In the genomic region with DNA sequence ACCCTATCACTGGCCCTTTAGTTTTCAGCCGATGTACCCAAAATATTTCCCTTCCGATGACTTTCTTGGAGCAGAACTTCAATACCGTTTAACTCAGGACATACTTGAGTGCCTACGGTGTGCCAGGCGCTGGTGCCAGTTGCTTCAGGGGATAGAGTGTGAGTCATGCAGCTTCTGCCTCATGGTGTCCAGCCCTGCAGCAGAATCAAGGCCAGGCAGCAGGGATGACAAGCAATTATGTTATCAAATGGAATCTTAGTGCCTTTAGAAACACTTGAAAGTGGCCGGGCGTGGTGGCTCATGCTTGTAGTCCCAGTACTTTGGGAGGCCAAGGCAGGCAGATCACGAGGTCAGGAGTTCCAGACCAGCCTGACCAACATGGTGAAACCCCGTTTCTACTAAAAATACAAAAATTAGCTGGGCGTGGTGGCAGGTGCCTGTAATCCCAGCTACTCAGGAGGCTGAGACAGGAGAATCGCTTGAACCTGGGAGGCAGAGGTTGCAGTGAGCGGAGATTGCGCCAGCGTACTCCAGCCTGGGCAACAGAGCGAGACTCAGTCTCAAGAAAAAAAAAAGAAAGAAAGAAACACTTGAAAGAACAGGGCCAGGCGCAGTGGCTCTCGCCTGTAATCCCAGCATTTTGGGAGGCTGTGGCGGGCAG, we compare ENCODE assay signal across 9 cellular contexts. TPM values are rescaled to one million over a fixed set of nuclear protein-coding genes. Genes with fewer than 3 reads are reported as not detected.
DNase-seq lines count a peak whose midpoint lies in the region; ATAC-seq and TF ChIP-seq lines count a peak whose summit lies in the region.
"Not testable (repeated sequence)": the region's sequence is repeated elsewhere in the genome, so short reads cannot be mapped to it uniquely, and the experiment has no call there.
"Had no signal": no experiment of that assay in that cellular context is flagged by ENCODE, and none has a peak within 500 bp of the region (broad histone marks: within the 10 kb centered on the region; RNA-seq: fewer than 3 reads in every experiment).

No MANE protein-coding gene starts in this region.

- not testable (repeated sequence) for H4K91ac ChIP-seq in mesenchymal stem cell (ENCODE audit: low read length)

- not testable (repeated sequence) for H3K18ac ChIP-seq in mesenchymal stem cell (ENCODE audit: low read depth in 1 of 2, low read length in 2 of 2)

- DNase-seq in COLO829 (ENCODE audit: low spot score) (peak; percentile 58), HFF-Myc (ENCODE audit: extremely low read depth, low read depth) (peak; percentile 22), astrocyte of the spinal cord (ENCODE audit: low read depth, low spot score) (peak; percentile 33), fibroblast of mammary gland (ENCODE audit: low read depth) (peak; percentile 37), mesenchymal stem cell (peak; percentile 66)
- DNase-seq in Panc1 (ENCODE audit: low read depth, low spot score); WTC11 (ENCODE audit: low spot score): not testable (repeated sequence)

- TF ChIP-seq CTCF in HFF-Myc (IDR thresholded peaks at IDR 0.05; ENCODE audit: low read depth, low read length, missing control alignments); Panc1 (IDR thresholded peaks at IDR 0.05); WTC11 (IDR thresholded peaks at IDR 0.05); astrocyte of the spinal cord (IDR thresholded peaks at IDR 0.05; ENCODE audit: low read depth, low read length); fibroblast of mammary gland (conservative IDR thresholded peaks at IDR 0.05; ENCODE audit: control insufficient read depth, insufficient read depth, low read depth, low read length): not testable (repeated sequence)

- not testable (repeated sequence) for H2BK12ac ChIP-seq in mesenchymal stem cell (ENCODE audit: low read length in 2 of 2)

- H3K79me1 ChIP-seq in mesenchymal stem cell (replicated peaks; ENCODE audit: low read length, poor library complexity, severe bottlenecking): not testable (repeated sequence)

- not testable (repeated sequence) for H3K4ac ChIP-seq in mesenchymal stem cell (ENCODE audit: low read depth in 1 of 2, low read length in 2 of 2)

- 83% methylated on average over 16 of the region's 18 CpGs for WGBS in mesenchymal stem cell

- H2BK120ac ChIP-seq in mesenchymal stem cell (ENCODE audit: low read depth, low read length): not testable (repeated sequence)

- not testable (repeated sequence) for H3K4me2 ChIP-seq in mesenchymal stem cell (ENCODE audit: low read length, poor library complexity, severe bottlenecking)

- H3K9ac ChIP-seq in mesenchymal stem cell (ENCODE audit: low read length): not testable (repeated sequence)

- in situ Hi-C loops in Panc1 (cut with HindIII; ENCODE audit: low pct_unique_long_range_greater_than_20kb, low sequenced_read_pairs); astrocyte of the spinal cord (cut with HindIII; ENCODE audit: low sequenced_read_pairs): not testable (repeated sequence)

- not testable (repeated sequence) for H2BK15ac ChIP-seq in mesenchymal stem cell (ENCODE audit: low read depth, poor library complexity, severe bottlenecking)

- not testable (repeated sequence) for H3K4me1 Mint-ChIP-seq in WTC11

- peak; percentile 96 for ATAC-seq in Panc1
- ATAC-seq in WTC11: not testable (repeated sequence)

- intact Hi-C loops in Panc1 (cut with micrococcal nuclease; ENCODE audit: unreplicated experiment): not testable (repeated sequence)

- CTCF ChIA-PET in Panc1 (lab: Charles Lee): interaction anchor here (0.6 to 0.7 kb wide), 3 partner anchors 14 to 391 kb away, joined by 3 to 8 read pairs (median 6); no protein-coding TSS in a partner anchor
- CTCF ChIA-PET in WTC11 (lab: Charles Lee): interaction anchor here (1.0 to 2.1 kb wide), 6 partner anchors 11 to 100 kb away, joined by 3 to 9 read pairs (median 6); a partner anchor contains a TSS

- H3K27ac ChIP-seq in Panc1 (ENCODE audit: low read length); mesenchymal stem cell (ENCODE audit: low read length, poor library complexity, severe bottlenecking): not testable (repeated sequence)

- H3K27me3 Mint-ChIP-seq in WTC11 (ENCODE audit: low read depth): not testable (repeated sequence)

- H3K23ac ChIP-seq in mesenchymal stem cell (ENCODE audit: low read length in 2 of 2): not testable (repeated sequence)

- not testable (repeated sequence) for H2AK5ac ChIP-seq in mesenchymal stem cell (ENCODE audit: low read length, severe bottlenecking)

- not testable (repeated sequence) for H4K8ac ChIP-seq in mesenchymal stem cell (ENCODE audit: low read length)

- not testable (repeated sequence) for H2BK5ac ChIP-seq in mesenchymal stem cell (ENCODE audit: low read depth, low read length, poor library complexity, severe bottlenecking)

- H3K4me1 ChIP-seq in Panc1 (ENCODE audit: control insufficient read depth, insufficient read depth, low read length): peaks cover 11% of the 10 kb centered on the region
- H3K4me1 ChIP-seq in mesenchymal stem cell (ENCODE audit: control insufficient read depth, insufficient read depth, low read depth, low read length): not testable (repeated sequence)

- not testable (repeated sequence) for H3K9me3 Mint-ChIP-seq in WTC11

- peak overlapping the region; percentile 58; the same call in 1 of the 2 replicates for H3K27ac Mint-ChIP-seq in WTC11

- not testable (repeated sequence) for H3K27me3 ChIP-seq in Panc1 (ENCODE audit: control insufficient read depth, insufficient read depth, low read length); mesenchymal stem cell (ENCODE audit: control insufficient read depth in 1 of 2, insufficient read depth in 1 of 2, low read length in 2 of 2)

- BruUV-seq in Panc1 (replicated peaks; lab: Mats Ljungman, UMichigan): not testable (repeated sequence)

- not testable (repeated sequence) for H2AFZ ChIP-seq in mesenchymal stem cell (ENCODE audit: low read depth, low read length)

- not testable (repeated sequence) for H3K36me3 ChIP-seq in Panc1 (ENCODE audit: control insufficient read depth, insufficient read depth, low read length); mesenchymal stem cell (ENCODE audit: control insufficient read depth in 1 of 2, insufficient read depth in 2 of 2, low read depth in 1 of 2, low read length in 2 of 2)

- POLR2A ChIA-PET in Panc1 (lab: Charles Lee) (interaction anchor here (0.6 kb wide), 1 partner anchor 37 kb away, joined by 3 read pairs; no protein-coding TSS in a partner anchor), WTC11 (lab: Charles Lee) (interaction anchor here (0.6 kb wide), 2 partner anchors 315 to 1171 kb away, joined by 3 to 5 read pairs; a partner anchor contains a TSS)

- not testable (repeated sequence) for H3K14ac ChIP-seq in mesenchymal stem cell (ENCODE audit: low read length in 2 of 2)

- H3K9me3 ChIP-seq in Panc1 (ENCODE audit: control insufficient read depth, insufficient read depth, low read depth, low read length); mesenchymal stem cell (ENCODE audit: control insufficient read depth, low read length): not testable (repeated sequence)

- not testable (repeated sequence) for H3K36me3 Mint-ChIP-seq in WTC11

- H3K4me3 Mint-ChIP-seq in WTC11: not testable (repeated sequence)

- not testable (repeated sequence) for H3K4me3 ChIP-seq in HFF-Myc (replicated peaks; ENCODE audit: low read depth, low read length); Panc1 (ENCODE audit: low read depth in 2 of 2, low read length in 2 of 2); astrocyte of the spinal cord (ENCODE audit: low read depth, low read length); fibroblast of mammary gland (ENCODE audit: control insufficient read depth, low read depth, low read length); mesenchymal stem cell (ENCODE audit: insufficient read depth in 1 of 2, low read depth in 1 of 2, low read length in 2 of 2)

TF ChIP-seq in WTC11, 78 proteins besides CTCF, POLR2A, EP300 and RAD21:
- TF ChIP-seq ZNF121 (CRISPR knock-in tag; IDR thresholded peaks at IDR 0.05): 0 out of 2 replicates have a peak, but pooled peaks have one; percentile 17
TF ChIP-seq in WTC11: peak in this region for 1; not testable (repeated sequence) for 77.

RNA-seq across cellular contexts. Expression of a gene that starts 13.1 kb away (rescaled TPM):
- 17.5 TPM for total RNA-seq in Panc1 (2021; ENCODE audit: unreplicated experiment)
- polyA plus RNA-seq in Panc1 (2012; ENCODE audit: insufficient read length): 10.9 TPM
- 16.9 to 23.3 TPM (median 16.9 TPM) in 3 replicates for total RNA-seq in WTC11 (2021)
- 16.3 TPM for polyA plus RNA-seq in mesenchymal stem cell (2013, experiment 1 of 2)
- polyA plus RNA-seq in mesenchymal stem cell (2013, experiment 2 of 2): 16.9 TPM

RNA-seq across cellular contexts. Expression of a gene that starts 40.2 kb away (rescaled TPM):
- total RNA-seq in Panc1 (2021; ENCODE audit: unreplicated experiment) (0.33 TPM), WTC11 (2021) (0.26 to 0.41 TPM (median 0.39 TPM) in 3 replicates)
- polyA plus RNA-seq in Panc1 (2012; ENCODE audit: insufficient read length): 0.25 TPM
- polyA plus RNA-seq in mesenchymal stem cell (2013, experiment 1 of 2): 0.03 TPM
- 0.01 TPM for polyA plus RNA-seq in mesenchymal stem cell (2013, experiment 2 of 2)
- total RNA-seq: fibroblast of lung, smooth muscle cell had no signal
- polyA plus RNA-seq: fibroblast of lung, smooth muscle cell had no signal
